2 cellular contexts compared by ENCODE assay signal in the genomic region with DNA sequence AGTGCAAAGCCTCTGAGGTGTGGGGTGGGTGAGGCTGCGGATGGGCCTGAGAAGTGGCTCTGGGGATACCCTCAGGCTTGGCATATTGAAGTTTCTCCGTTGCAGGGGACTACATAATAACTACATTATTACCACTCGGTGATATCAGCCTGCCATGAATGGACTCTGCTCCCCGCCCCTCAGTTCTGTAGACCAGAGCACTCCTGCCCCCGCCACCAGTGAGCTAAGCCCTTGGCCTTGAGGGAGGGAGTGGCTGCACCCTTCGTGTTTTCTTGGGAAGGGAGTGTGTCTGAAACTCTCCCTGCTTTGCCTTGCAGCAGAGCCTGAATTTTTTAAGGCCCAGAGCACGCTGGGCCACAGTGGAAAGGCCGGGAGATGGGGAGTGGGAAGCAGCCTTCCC.
TF ChIP-seq lines count a peak whose summit lies in the region.

No MANE protein-coding gene starts in this region.

TF ChIP-seq in SK-N-SH, 30 proteins besides CTCF, POLR2A, EP300 and RAD21 (continued from another document):
- TF ChIP-seq, protein P1, sequence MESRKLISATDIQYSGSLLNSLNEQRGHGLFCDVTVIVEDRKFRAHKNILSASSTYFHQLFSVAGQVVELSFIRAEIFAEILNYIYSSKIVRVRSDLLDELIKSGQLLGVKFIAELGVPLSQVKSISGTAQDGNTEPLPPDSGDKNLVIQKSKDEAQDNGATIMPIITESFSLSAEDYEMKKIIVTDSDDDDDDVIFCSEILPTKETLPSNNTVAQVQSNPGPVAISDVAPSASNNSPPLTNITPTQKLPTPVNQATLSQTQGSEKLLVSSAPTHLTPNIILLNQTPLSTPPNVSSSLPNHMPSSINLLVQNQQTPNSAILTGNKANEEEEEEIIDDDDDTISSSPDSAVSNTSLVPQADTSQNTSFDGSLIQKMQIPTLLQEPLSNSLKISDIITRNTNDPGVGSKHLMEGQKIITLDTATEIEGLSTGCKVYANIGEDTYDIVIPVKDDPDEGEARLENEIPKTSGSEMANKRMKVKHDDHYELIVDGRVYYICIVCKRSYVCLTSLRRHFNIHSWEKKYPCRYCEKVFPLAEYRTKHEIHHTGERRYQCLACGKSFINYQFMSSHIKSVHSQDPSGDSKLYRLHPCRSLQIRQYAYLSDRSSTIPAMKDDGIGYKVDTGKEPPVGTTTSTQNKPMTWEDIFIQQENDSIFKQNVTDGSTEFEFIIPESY (IDR thresholded peaks at IDR 0.05; ENCODE audit: borderline replicate concordance, low read depth) = no peak
- TF ChIP-seq, protein P2, sequence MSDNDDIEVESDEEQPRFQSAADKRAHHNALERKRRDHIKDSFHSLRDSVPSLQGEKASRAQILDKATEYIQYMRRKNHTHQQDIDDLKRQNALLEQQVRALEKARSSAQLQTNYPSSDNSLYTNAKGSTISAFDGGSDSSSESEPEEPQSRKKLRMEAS (IDR thresholded peaks at IDR 0.05; ENCODE audit: low read depth) = no peak
- TF ChIP-seq SIN3A (IDR thresholded peaks at IDR 0.05; ENCODE audit: borderline replicate concordance, low read depth, low read length) (no peak), JUND (IDR thresholded peaks at IDR 0.05) (no peak), MXI1 (IDR thresholded peaks at IDR 0.05; ENCODE audit: low read depth, low read length) (no peak), NFIC (IDR thresholded peaks at IDR 0.05; ENCODE audit: borderline replicate concordance) (no peak)

TF ChIP-seq in SK-N-SH treated with all-trans-retinoic acid at 6 μM for 48 hours, 23 proteins besides CTCF, POLR2A, EP300 and RAD21 (continued from another document):
- TF ChIP-seq, protein P3, sequence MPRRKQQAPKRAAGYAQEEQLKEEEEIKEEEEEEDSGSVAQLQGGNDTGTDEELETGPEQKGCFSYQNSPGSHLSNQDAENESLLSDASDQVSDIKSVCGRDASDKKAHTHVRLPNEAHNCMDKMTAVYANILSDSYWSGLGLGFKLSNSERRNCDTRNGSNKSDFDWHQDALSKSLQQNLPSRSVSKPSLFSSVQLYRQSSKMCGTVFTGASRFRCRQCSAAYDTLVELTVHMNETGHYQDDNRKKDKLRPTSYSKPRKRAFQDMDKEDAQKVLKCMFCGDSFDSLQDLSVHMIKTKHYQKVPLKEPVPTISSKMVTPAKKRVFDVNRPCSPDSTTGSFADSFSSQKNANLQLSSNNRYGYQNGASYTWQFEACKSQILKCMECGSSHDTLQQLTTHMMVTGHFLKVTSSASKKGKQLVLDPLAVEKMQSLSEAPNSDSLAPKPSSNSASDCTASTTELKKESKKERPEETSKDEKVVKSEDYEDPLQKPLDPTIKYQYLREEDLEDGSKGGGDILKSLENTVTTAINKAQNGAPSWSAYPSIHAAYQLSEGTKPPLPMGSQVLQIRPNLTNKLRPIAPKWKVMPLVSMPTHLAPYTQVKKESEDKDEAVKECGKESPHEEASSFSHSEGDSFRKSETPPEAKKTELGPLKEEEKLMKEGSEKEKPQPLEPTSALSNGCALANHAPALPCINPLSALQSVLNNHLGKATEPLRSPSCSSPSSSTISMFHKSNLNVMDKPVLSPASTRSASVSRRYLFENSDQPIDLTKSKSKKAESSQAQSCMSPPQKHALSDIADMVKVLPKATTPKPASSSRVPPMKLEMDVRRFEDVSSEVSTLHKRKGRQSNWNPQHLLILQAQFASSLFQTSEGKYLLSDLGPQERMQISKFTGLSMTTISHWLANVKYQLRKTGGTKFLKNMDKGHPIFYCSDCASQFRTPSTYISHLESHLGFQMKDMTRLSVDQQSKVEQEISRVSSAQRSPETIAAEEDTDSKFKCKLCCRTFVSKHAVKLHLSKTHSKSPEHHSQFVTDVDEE (CRISPR knock-in tag; IDR thresholded peaks at IDR 0.05) = no peak
- TF ChIP-seq SNAI2 (CRISPR knock-in tag; IDR thresholded peaks at IDR 0.05) (no peak), ZFP30 (CRISPR knock-in tag; IDR thresholded peaks at IDR 0.05) (no peak), OSR1 (CRISPR knock-in tag; IDR thresholded peaks at IDR 0.05) (no peak), ZNF565 (CRISPR knock-in tag; conservative IDR thresholded peaks at IDR 0.05; ENCODE audit: low read depth) (no peak), TCF4 (CRISPR knock-in tag; IDR thresholded peaks at IDR 0.05; ENCODE audit: borderline replicate concordance) (no peak), ESRRG (CRISPR knock-in tag; IDR thresholded peaks at IDR 0.05) (no peak), PPARA (CRISPR knock-in tag; IDR thresholded peaks at IDR 0.05; ENCODE audit: borderline replicate concordance) (no peak), ZNF70 (CRISPR knock-in tag; IDR thresholded peaks at IDR 0.05) (no peak)
- TF ChIP-seq, protein P4, sequence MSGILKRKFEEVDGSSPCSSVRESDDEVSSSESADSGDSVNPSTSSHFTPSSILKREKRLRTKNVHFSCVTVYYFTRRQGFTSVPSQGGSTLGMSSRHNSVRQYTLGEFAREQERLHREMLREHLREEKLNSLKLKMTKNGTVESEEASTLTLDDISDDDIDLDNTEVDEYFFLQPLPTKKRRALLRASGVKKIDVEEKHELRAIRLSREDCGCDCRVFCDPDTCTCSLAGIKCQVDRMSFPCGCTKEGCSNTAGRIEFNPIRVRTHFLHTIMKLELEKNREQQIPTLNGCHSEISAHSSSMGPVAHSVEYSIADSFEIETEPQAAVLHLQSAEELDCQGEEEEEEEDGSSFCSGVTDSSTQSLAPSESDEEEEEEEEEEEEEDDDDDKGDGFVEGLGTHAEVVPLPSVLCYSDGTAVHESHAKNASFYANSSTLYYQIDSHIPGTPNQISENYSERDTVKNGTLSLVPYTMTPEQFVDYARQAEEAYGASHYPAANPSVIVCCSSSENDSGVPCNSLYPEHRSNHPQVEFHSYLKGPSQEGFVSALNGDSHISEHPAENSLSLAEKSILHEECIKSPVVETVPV (CRISPR knock-in tag; IDR thresholded peaks at IDR 0.05) = no peak
- TF ChIP-seq, protein P5, sequence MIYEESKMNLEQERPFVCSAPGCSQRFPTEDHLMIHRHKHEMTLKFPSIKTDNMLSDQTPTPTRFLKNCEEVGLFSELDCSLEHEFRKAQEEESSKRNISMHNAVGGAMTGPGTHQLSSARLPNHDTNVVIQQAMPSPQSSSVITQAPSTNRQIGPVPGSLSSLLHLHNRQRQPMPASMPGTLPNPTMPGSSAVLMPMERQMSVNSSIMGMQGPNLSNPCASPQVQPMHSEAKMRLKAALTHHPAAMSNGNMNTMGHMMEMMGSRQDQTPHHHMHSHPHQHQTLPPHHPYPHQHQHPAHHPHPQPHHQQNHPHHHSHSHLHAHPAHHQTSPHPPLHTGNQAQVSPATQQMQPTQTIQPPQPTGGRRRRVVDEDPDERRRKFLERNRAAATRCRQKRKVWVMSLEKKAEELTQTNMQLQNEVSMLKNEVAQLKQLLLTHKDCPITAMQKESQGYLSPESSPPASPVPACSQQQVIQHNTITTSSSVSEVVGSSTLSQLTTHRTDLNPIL (CRISPR knock-in tag; IDR thresholded peaks at IDR 0.05; ENCODE audit: low read depth) = no peak
